ENCODE assay signal across 11 cellular contexts in the genomic region with DNA sequence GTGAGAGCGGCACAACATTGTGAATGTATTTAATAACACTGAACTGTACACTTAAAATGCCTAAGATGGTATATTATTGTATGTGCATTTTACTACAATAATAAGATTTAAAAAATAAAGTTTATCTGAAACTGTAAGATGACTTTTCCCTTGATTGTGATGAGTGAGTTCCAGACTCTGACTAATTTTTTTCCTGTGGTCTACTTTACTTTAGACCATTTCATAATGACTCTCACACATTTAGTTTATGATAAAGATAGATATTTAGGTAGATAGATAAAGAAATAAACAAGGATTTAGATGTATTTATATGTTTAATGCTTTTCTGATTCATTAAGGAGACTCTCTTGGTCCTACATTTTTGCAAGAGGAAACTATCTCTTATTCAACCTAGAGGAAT.
"Had no signal": no experiment of that assay in that cellular context is flagged by ENCODE, and none has a peak within 500 bp of the region (broad histone marks: within the 10 kb centered on the region; RNA-seq: fewer than 3 reads in every experiment).

No MANE protein-coding gene starts in this region.

- H3K4me2 ChIP-seq: KMS-11 had no signal

- H3K4me1 Mint-ChIP-seq: IgD-negative memory B cell had no signal

- H3K9me3 ChIP-seq: HAP-1 had no signal

- H3K27me3 Mint-ChIP-seq: IgD-negative memory B cell had no signal

- H3K4me3 Mint-ChIP-seq: HFFc6, IgD-negative memory B cell had no signal

- H3K27ac ChIP-seq: HL-60, KMS-11 had no signal

- H3K36me3 Mint-ChIP-seq: IgD-negative memory B cell had no signal

- H3K4me3 ChIP-seq: HAP-1 had no signal

- H3K27ac Mint-ChIP-seq: HFFc6, IgD-negative memory B cell had no signal

- H3K36me3 ChIP-seq: HAP-1 had no signal

- FAIRE-seq: HepG2 had no signal

- H3K9me3 Mint-ChIP-seq: IgD-negative memory B cell had no signal

- DNase-seq: GOT3, H7, HFFc6, Karpas-422, KBM-7 had no signal

- H3K9ac ChIP-seq: KMS-11 had no signal

- ATAC-seq: HCT116, HepG2 had no signal
